ENCODE assay signal across 16 cellular contexts in genomic region chr1:218401896-218402770, GRCh38. TPM values are rescaled to one million over a fixed set of nuclear protein-coding genes. Genes with fewer than 3 reads are reported as not detected.
DNase-seq lines count a peak whose midpoint lies in the region; ATAC-seq and TF ChIP-seq lines count a peak whose summit lies in the region.
"Had no signal": no experiment of that assay in that cellular context is flagged by ENCODE, and none has a peak within 500 bp of the region (broad histone marks: within the 10 kb centered on the region; RNA-seq: fewer than 3 reads in every experiment).

No MANE protein-coding gene starts in this region.

- H3K36me3 ChIP-seq in esophagus squamous epithelium, result no peaks in the 10 kb centered on the region
- H3K36me3 ChIP-seq in psoas muscle (ENCODE audit: insufficient read depth in 1 of 2, low read depth in 1 of 2), result peaks cover 2 to 18% of the 10 kb centered on the region in 2 donors
- H3K36me3 ChIP-seq: lower lobe of right lung, vagina had no signal

- WGBS in esophagus squamous epithelium, 2 donors, result 62 to 83% methylated on average over 6 to 7 of the region's 8 CpGs
- 59 to 73% (median 66%) methylated on average over 8 of the region's 8 CpGs for WGBS in psoas muscle, 3 donors

- H3K27me3 ChIP-seq in esophagus squamous epithelium (no peaks in the 10 kb centered on the region), psoas muscle (ENCODE audit: insufficient read depth in 3 of 3, low read length in 2 of 3) (no peaks in the 10 kb centered on the region)
- H3K27me3 ChIP-seq: vagina had no signal

- H3K27ac ChIP-seq in esophagus squamous epithelium, result peak overlapping the region in 3 of 4 donors; percentile 55 to 79 (median 60)
- peak overlapping the region; percentile 54 for H3K27ac ChIP-seq in psoas muscle
- H3K27ac ChIP-seq: lower lobe of right lung, vagina had no signal

- ATAC-seq in psoas muscle, result peak in 2 of 4 donors; percentile 48 to 49
- ATAC-seq: activated CD4-positive, CD25-positive, alpha-beta regulatory T cell treated with anti-CD3 and anti-CD28 coated beads, Interleukin-2, amount 50 U/mL, for 24 hours; PC-3 had no signal

- TF ChIP-seq CTCF in esophagus squamous epithelium (IDR thresholded peaks at IDR 0.05) (no peak), psoas muscle (IDR thresholded peaks at IDR 0.05) (no peak)

- H3K4me3 ChIP-seq in esophagus squamous epithelium, result no peak overlapping the region
- H3K4me3 ChIP-seq in psoas muscle, result no peak overlapping the region
- H3K4me3 ChIP-seq: coronary artery, lower lobe of right lung, vagina had no signal

- H3K4me1 ChIP-seq in esophagus squamous epithelium (peaks cover 0 to 17% (median 0%) of the 10 kb centered on the region in 3 donors), psoas muscle (peaks cover 11% of the 10 kb centered on the region)

- H3K9me3 ChIP-seq in esophagus squamous epithelium (no peaks in the 10 kb centered on the region), psoas muscle (no peaks in the 10 kb centered on the region)
- H3K9me3 ChIP-seq: lower lobe of right lung, vagina had no signal

- DNase-seq in DMS53 (lab: John Stamatoyannopoulos, UW) (peak; percentile 99), NCI-H345 (lab: John Stamatoyannopoulos, UW) (peak; percentile 96), esophagus squamous epithelium (lab: John Stamatoyannopoulos, UW) (no peak), psoas muscle (no peak), AG20443 (ENCODE audit: low spot score) (no peak), NCI-H82 treated with DMSO at 0.1 percent for 48 hours (lab: John Stamatoyannopoulos, UW; ENCODE audit: unreplicated experiment) (no peak)
- no peak for DNase-seq in activated naive CD4-positive, alpha-beta T cell treated with Interleukin-2 at 50 U/mL for 16 hours
- DNase-seq in activated CD4-positive, alpha-beta T cell treated with anti-CD3 and anti-CD28 coated beads, Interleukin-2, amount 50 U/mL, for 48 hours, result no peak
- DNase-seq: KBM-7; lower lobe of right lung; NCI-H2171; PC-3; stimulated activated CD8-positive, alpha-beta memory T cell treated with anti-CD3 and anti-CD28 coated beads, Interleukin-4, amount 100 ng/mL, for 48 hours had no signal

- intact Hi-C loops in esophagus squamous epithelium (cut with DNase I) (no loop called here), psoas muscle (cut with DNase I) (no loop called here)

- no peak for TF ChIP-seq POLR2A in esophagus squamous epithelium (IDR thresholded peaks at IDR 0.05)

RNA-seq across cellular contexts. Expression of gene TGFB2, which starts 57.0 kb away (rescaled TPM):
- 1 to 10 TPM in 1 of 4 donors, under 1 TPM in 3; 0.40 to 1.9 (median 0.57) TPM for total RNA-seq in esophagus squamous epithelium
- total RNA-seq in psoas muscle, result 10 to 100 TPM in 2 of 4 donors, 1 to 10 TPM in 2; 5.1 to 35.4 (median 15.4) TPM
- 1 to 10 TPM in 2 of 3 donors, under 1 TPM in 1; 0.43 to 4.9 (median 1.9) TPM for polyA plus RNA-seq in psoas muscle

Comparison
In these comparisons a context has a peak if more than half of its experiments do, and no peak if none do; other contexts are left out.
1. DNase-seq: peak in DMS53 (single experiment) and NCI-H345 (single experiment); none in esophagus squamous epithelium (single experiment), psoas muscle (0 of 2), activated naive CD4-positive, alpha-beta T cell treated with Interleukin-2 at 50 U/mL for 16 hours (single experiment), AG20443 (single experiment), NCI-H82 treated with DMSO at 0.1 percent for 48 hours (single experiment) and activated CD4-positive, alpha-beta T cell treated with anti-CD3 and anti-CD28 coated beads, Interleukin-2, amount 50 U/mL, for 48 hours (0 of 2).